Comparison of ENCODE assay signal across 23 cellular contexts in the genomic region with DNA sequence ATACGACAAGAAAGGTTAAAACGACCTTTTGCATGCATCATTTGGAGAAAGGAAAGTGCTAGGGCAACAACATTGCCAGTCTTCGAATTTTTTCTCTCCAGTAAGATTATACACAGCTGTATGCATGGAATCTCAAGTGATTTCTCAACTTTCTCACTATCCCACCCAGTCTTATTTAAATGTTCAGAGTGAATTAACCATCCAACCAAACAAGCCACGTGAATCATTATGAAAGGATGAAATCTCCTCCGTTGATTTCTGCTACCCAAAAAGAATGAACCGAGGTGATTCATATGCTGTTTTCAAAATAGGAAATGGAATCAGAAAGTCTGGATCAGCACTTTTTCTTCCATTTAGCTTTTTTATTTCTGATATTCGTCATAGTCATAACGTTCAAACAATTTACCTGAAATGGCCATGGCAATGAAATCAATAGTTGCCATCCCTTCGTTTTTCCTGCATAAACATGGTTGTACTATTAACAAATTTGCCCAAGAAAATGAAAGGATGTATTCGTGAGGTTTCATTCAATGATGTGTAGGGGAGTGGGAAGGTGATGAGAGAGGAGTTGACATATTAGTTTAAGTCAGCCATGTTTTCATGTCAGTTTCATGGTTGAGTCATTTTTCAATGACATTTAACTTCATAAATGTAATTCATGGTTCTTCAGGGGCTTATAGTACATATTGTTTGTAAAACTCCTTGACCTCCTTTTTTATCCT.
DNase-seq lines count a peak whose midpoint lies in the region; ATAC-seq, FAIRE-seq and TF ChIP-seq lines count a peak whose summit lies in the region.
"Had no signal": no experiment of that assay in that cellular context is flagged by ENCODE, and none has a peak within 500 bp of the region (broad histone marks: within the 10 kb centered on the region; RNA-seq: fewer than 3 reads in every experiment).

No MANE protein-coding gene starts in this region.

- H3K27ac Mint-ChIP-seq in activated CD4-positive, alpha-beta T cell treated with anti-CD3 and anti-CD28 coated beads for 36 hours = peak overlapping the region; percentile 35
- peak overlapping the region; percentile 50 for H3K27ac Mint-ChIP-seq in activated T-helper 2 cell treated with anti-CD3 and anti-CD28 coated beads, Interferon-gamma antibody, Interleukin-2, Interleukin-4, amounts not matched to agents 10 μg/mL and 5 μg/mL and 100 μg/mL, durations not matched to agents 14 hours and 24 hours and 36 hours
- no peak overlapping the region for H3K27ac Mint-ChIP-seq in Caco-2 (ENCODE audit: unreplicated experiment)
- H3K27ac Mint-ChIP-seq: CD4-positive, alpha-beta T cell; IgD-negative memory B cell had no signal

- no peaks in the 10 kb centered on the region for H3K36me3 Mint-ChIP-seq in activated CD4-positive, alpha-beta T cell treated with anti-CD3 and anti-CD28 coated beads for 36 hours (ENCODE audit: low read depth)
- no peaks in the 10 kb centered on the region for H3K36me3 Mint-ChIP-seq in activated T-helper 2 cell treated with anti-CD3 and anti-CD28 coated beads, Interferon-gamma antibody, Interleukin-2, Interleukin-4, amounts not matched to agents 10 μg/mL and 5 μg/mL and 100 μg/mL, durations not matched to agents 14 hours and 24 hours and 36 hours (ENCODE audit: low read depth)
- no peaks in the 10 kb centered on the region for H3K36me3 Mint-ChIP-seq in Caco-2 (ENCODE audit: insufficient read depth, unreplicated experiment)
- H3K36me3 Mint-ChIP-seq: IgD-negative memory B cell had no signal

- H3K36me3 ChIP-seq in HepG2 (replicated peaks in 1 of 2; ENCODE audit: control insufficient read depth in 1 of 2, insufficient read depth in 2 of 2, low read length in 2 of 2) (no peaks in the 10 kb centered on the region), right lobe of liver (no peaks in the 10 kb centered on the region), Caco-2 (ENCODE audit: control insufficient read depth, insufficient read depth, low read length) (no peaks in the 10 kb centered on the region)

- H3K79me2 ChIP-seq in HepG2 (ENCODE audit: insufficient read depth, low read length) = no peaks in the 10 kb centered on the region

- no peak for TF ChIP-seq RAD21 in HepG2 (CRISPR knock-in tag; IDR thresholded peaks at IDR 0.05)

- no peak overlapping the region for H3K27ac ChIP-seq in HepG2 (ENCODE audit: extremely low read length, insufficient read depth, low read length)
- no peak overlapping the region for H3K27ac ChIP-seq in right lobe of liver
- H3K27ac ChIP-seq: BLaER1 treated with 17β-estradiol and CSF1 and Interleukin-3, amounts not matched to agents 10 nM and 100 nM had no signal

- no peak overlapping the region for H3K4me2 ChIP-seq in HepG2 (ENCODE audit: low read depth, low read length)
- H3K4me2 ChIP-seq: BLaER1 treated with 17β-estradiol and CSF1 and Interleukin-3, amounts not matched to agents 10 nM and 100 nM; SK-N-SH had no signal

- no peak for TF ChIP-seq EP300 in HepG2 (IDR thresholded peaks at IDR 0.05; ENCODE audit: low read depth in 2 of 2, low read length in 2 of 2)
- no peak for TF ChIP-seq EP300 in HepG2 (CRISPR knock-in tag; IDR thresholded peaks at IDR 0.05; ENCODE audit: borderline replicate concordance)

- in situ Hi-C loops in HepG2 (cut with HindIII; ENCODE audit: extremely low pct_ligation_motif_present, low pct_unique_long_range_greater_than_20kb) = no loop called here

- no peak for TF ChIP-seq CTCF in HepG2 (CRISPR knock-in tag; IDR thresholded peaks at IDR 0.05)
- TF ChIP-seq CTCF in right lobe of liver (IDR thresholded peaks at IDR 0.05) = no peak
- TF ChIP-seq CTCF in Caco-2 (IDR thresholded peaks at IDR 0.05; ENCODE audit: insufficient read depth in 1 of 2, low read depth in 1 of 2, low read length in 1 of 2, severe bottlenecking in 1 of 2, unreplicated experiment in 1 of 2) = no peak

- H3K27me3 Mint-ChIP-seq in activated CD4-positive, alpha-beta T cell treated with anti-CD3 and anti-CD28 coated beads for 36 hours = peaks cover 5% of the 10 kb centered on the region
- H3K27me3 Mint-ChIP-seq in activated T-helper 2 cell treated with anti-CD3 and anti-CD28 coated beads, Interferon-gamma antibody, Interleukin-2, Interleukin-4, amounts not matched to agents 10 μg/mL and 5 μg/mL and 100 μg/mL, durations not matched to agents 14 hours and 24 hours and 36 hours (ENCODE audit: low read depth) = peaks cover 1% of the 10 kb centered on the region
- H3K27me3 Mint-ChIP-seq in Caco-2 (ENCODE audit: insufficient read depth, unreplicated experiment) = peaks cover 19% of the 10 kb centered on the region

- H3K27me3 ChIP-seq in HepG2 (ENCODE audit: control insufficient read depth in 1 of 2, insufficient read depth in 2 of 2, low read length in 2 of 2) (no peaks in the 10 kb centered on the region; a peak in 2 of 5 replicates), right lobe of liver (no peaks in the 10 kb centered on the region), Caco-2 (replicated peaks; ENCODE audit: control insufficient read depth, insufficient read depth, low read length) (no peaks in the 10 kb centered on the region)
- H3K27me3 ChIP-seq: BLaER1 treated with 17β-estradiol and CSF1 and Interleukin-3, amounts not matched to agents 10 nM and 100 nM had no signal

- no peaks in the 10 kb centered on the region for H3K9me3 ChIP-seq in HepG2 (ENCODE audit: low read length)
- no peaks in the 10 kb centered on the region for H3K9me3 ChIP-seq in right lobe of liver
- H3K9me3 ChIP-seq in Caco-2 = no peaks in the 10 kb centered on the region
- H3K9me3 ChIP-seq: BLaER1 treated with 17β-estradiol and CSF1 and Interleukin-3, amounts not matched to agents 10 nM and 100 nM; SK-N-SH had no signal

- H3K9ac ChIP-seq in HepG2 (ENCODE audit: insufficient read depth, low read depth, low read length) = no peak overlapping the region
- H3K9ac ChIP-seq: BLaER1 treated with 17β-estradiol and CSF1 and Interleukin-3, amounts not matched to agents 10 nM and 100 nM; SK-N-SH had no signal

- intact Hi-C loops in activated CD4-positive, alpha-beta T cell treated with anti-CD3 and anti-CD28 coated beads for 36 hours (cut with DNase I, micrococcal nuclease) = no loop called here
- intact Hi-C loops in HepG2 (cut with micrococcal nuclease; ENCODE audit: unreplicated experiment) (no loop called here), right lobe of liver (cut with DNase I) (no loop called here), Caco-2 (cut with micrococcal nuclease; ENCODE audit: unreplicated experiment) (no loop called here)
- intact Hi-C loops in activated T-helper 2 cell treated with anti-CD3 and anti-CD28 coated beads, Interferon-gamma antibody, Interleukin-2, Interleukin-4, amounts not matched to agents 10 μg/mL and 5 μg/mL and 100 μg/mL, durations not matched to agents 14 hours and 24 hours and 36 hours (cut with micrococcal nuclease) = loop anchor here (2.0 kb wide), 1 partner anchor 106 kb away; no protein-coding TSS in a partner anchor

- BruUV-seq in HepG2 (replicated peaks; lab: Mats Ljungman, UMichigan) = no TSS peak
- no TSS peak for BruUV-seq in Caco-2 (replicated peaks; lab: Mats Ljungman, UMichigan)

- POLR2A ChIA-PET in activated CD4-positive, alpha-beta T cell treated with anti-CD3 and anti-CD28 coated beads for 36 hours (lab: Charles Lee) = no interaction called here
- POLR2A ChIA-PET in HepG2 (lab: Yijun Ruan, JAX) = no interaction called here
- POLR2A ChIA-PET in Caco-2 (lab: Charles Lee) = no interaction called here

- peaks cover 28% of the 10 kb centered on the region for H3K4me1 Mint-ChIP-seq in activated CD4-positive, alpha-beta T cell treated with anti-CD3 and anti-CD28 coated beads for 36 hours
- H3K4me1 Mint-ChIP-seq in activated T-helper 2 cell treated with anti-CD3 and anti-CD28 coated beads, Interferon-gamma antibody, Interleukin-2, Interleukin-4, amounts not matched to agents 10 μg/mL and 5 μg/mL and 100 μg/mL, durations not matched to agents 14 hours and 24 hours and 36 hours (ENCODE audit: low read depth) = peaks cover 27% of the 10 kb centered on the region
- H3K4me1 Mint-ChIP-seq in Caco-2 (ENCODE audit: low read depth, unreplicated experiment) = peaks cover 6% of the 10 kb centered on the region

- peak; percentile 57 for ATAC-seq in activated CD4-positive, alpha-beta T cell treated with anti-CD3 and anti-CD28 coated beads for 36 hours
- ATAC-seq in HepG2 (no peak), right lobe of liver (no peak), HG02970 (IDR thresholded peaks at IDR 0.05; ENCODE audit: low FRiP score, unreplicated experiment) (no peak)

- no peaks in the 10 kb centered on the region for H3K9me3 Mint-ChIP-seq in activated CD4-positive, alpha-beta T cell treated with anti-CD3 and anti-CD28 coated beads for 36 hours (ENCODE audit: low read depth)
- H3K9me3 Mint-ChIP-seq in activated T-helper 2 cell treated with anti-CD3 and anti-CD28 coated beads, Interferon-gamma antibody, Interleukin-2, Interleukin-4, amounts not matched to agents 10 μg/mL and 5 μg/mL and 100 μg/mL, durations not matched to agents 14 hours and 24 hours and 36 hours = no peaks in the 10 kb centered on the region
- H3K9me3 Mint-ChIP-seq in Caco-2 (ENCODE audit: unreplicated experiment) = no peaks in the 10 kb centered on the region
- H3K9me3 Mint-ChIP-seq: CD4-positive, alpha-beta T cell had no signal

- TF ChIP-seq POLR2A in HepG2 (IDR thresholded peaks at IDR 0.05; ENCODE audit: insufficient read depth in 1 of 2, low read depth in 2 of 2, low read length in 2 of 2) (no peak), right lobe of liver (IDR thresholded peaks at IDR 0.05) (no peak)

- no peak overlapping the region for H2AFZ ChIP-seq in HepG2 (ENCODE audit: low read length)

- no peak for DNase-seq in activated CD4-positive, alpha-beta T cell treated with anti-CD3 and anti-CD28 coated beads for 36 hours
- no peak for DNase-seq in activated CD4-positive, alpha-beta T cell treated with anti-CD3 and anti-CD28 coated beads for 1 hour
- DNase-seq in HepG2 (ENCODE audit: low spot score) (no peak), right lobe of liver (no peak), NCI-H1436 (lab: John Stamatoyannopoulos, UW) (no peak), Caco-2 (no peak)
- no peak for DNase-seq in activated T-helper 2 cell treated with anti-CD3 and anti-CD28 coated beads, Interferon-gamma antibody, Interleukin-2, Interleukin-4, amounts not matched to agents 10 μg/mL and 5 μg/mL and 100 μg/mL, durations not matched to agents 14 hours and 24 hours and 36 hours (ENCODE audit: low spot score)
- DNase-seq: 8988T; CD4-positive, alpha-beta T cell; DMS53; H7; NCI-H1048; NCI-H1694 treated with DMSO at 0.1 percent for 48 hours; NCI-H2081 treated with DMSO at 0.1 percent for 48 hours; NCI-H446; NCI-H524 treated with DMSO at 0.1 percent for 48 hours; NCI-H774; SK-N-SH had no signal

- H3K4me3 ChIP-seq in HepG2 (replicated peaks in 1 of 3; ENCODE audit: insufficient read depth in 1 of 3, low read depth in 2 of 3, low read length in 3 of 3) (no peak overlapping the region), right lobe of liver (no peak overlapping the region), Caco-2 (ENCODE audit: low read depth, low read length) (no peak overlapping the region)
- H3K4me3 ChIP-seq: BLaER1 treated with 17β-estradiol and CSF1 and Interleukin-3, amounts not matched to agents 10 nM and 100 nM had no signal

- no peaks in the 10 kb centered on the region; the same call in 1 of the 2 replicates for H3K4me1 ChIP-seq in HepG2 (ENCODE audit: insufficient read depth, low read length)
- no peaks in the 10 kb centered on the region for H3K4me1 ChIP-seq in right lobe of liver
- no peaks in the 10 kb centered on the region for H3K4me1 ChIP-seq in Caco-2

- H3K4me3 Mint-ChIP-seq in activated CD4-positive, alpha-beta T cell treated with anti-CD3 and anti-CD28 coated beads for 36 hours = no peak overlapping the region
- H3K4me3 Mint-ChIP-seq in activated T-helper 2 cell treated with anti-CD3 and anti-CD28 coated beads, Interferon-gamma antibody, Interleukin-2, Interleukin-4, amounts not matched to agents 10 μg/mL and 5 μg/mL and 100 μg/mL, durations not matched to agents 14 hours and 24 hours and 36 hours (ENCODE audit: low read depth) = no peak overlapping the region
- H3K4me3 Mint-ChIP-seq in Caco-2 (ENCODE audit: unreplicated experiment) = no peak overlapping the region
- H3K4me3 Mint-ChIP-seq: CD4-positive, alpha-beta T cell; IgD-negative memory B cell had no signal

- CTCF ChIA-PET in activated CD4-positive, alpha-beta T cell treated with anti-CD3 and anti-CD28 coated beads for 36 hours (lab: Charles Lee) = interaction anchor here (0.6 kb wide), 1 partner anchor 271 kb away, joined by 3 read pairs; no protein-coding TSS in a partner anchor
- CTCF ChIA-PET in HepG2 (lab: Yijun Ruan, JAX; ENCODE audit: low intra/inter-chr PET ratio, low total read pairs) (no interaction called here), Caco-2 (lab: Charles Lee) (no interaction called here)

- no peaks in the 10 kb centered on the region for H4K20me1 ChIP-seq in HepG2 (ENCODE audit: insufficient read depth, low read length)
- H4K20me1 ChIP-seq: BLaER1 treated with 17β-estradiol and CSF1 and Interleukin-3, amounts not matched to agents 10 nM and 100 nM had no signal

- 2% methylated on average over 10 of the region's 10 CpGs for WGBS in HepG2 (ENCODE audit: low lambda C conversion rate)
- 63% methylated on average over 10 of the region's 10 CpGs for WGBS in right lobe of liver (ENCODE audit: insufficient coverage, low coverage, low lambda C conversion rate, missing lambda C conversion rate)

- no peak for FAIRE-seq in HepG2 (lab: Jason Lieb, UNC)
- FAIRE-seq: GM18507, RCC 7860 had no signal
